29 cellular contexts compared by ENCODE assay signal in genomic region chr14:57848353-57848752, GRCh38. TPM values are rescaled to one million over a fixed set of nuclear protein-coding genes. Genes with fewer than 3 reads are reported as not detected.
"Had no signal": no experiment of that assay in that cellular context is flagged by ENCODE, and none has a peak within 500 bp of the region (broad histone marks: within the 10 kb centered on the region; RNA-seq: fewer than 3 reads in every experiment).

No MANE protein-coding gene starts in this region.

- ATAC-seq: esophagus mucosa; left cardiac atrium; lower lobe of right lung; naive thymus-derived CD4-positive, alpha-beta T cell; sciatic nerve; T-helper 17 cell had no signal

- H3K27me3 ChIP-seq: ascending aorta, brain microvascular endothelial cell, heart left ventricle, upper lobe of left lung had no signal

- H3K36me3 ChIP-seq: ascending aorta, brain microvascular endothelial cell, heart left ventricle, lower lobe of right lung, upper lobe of left lung had no signal

- H3K27ac ChIP-seq: brain microvascular endothelial cell, lower lobe of right lung, upper lobe of left lung had no signal

- H3K4me3 ChIP-seq: ascending aorta, heart left ventricle, lower lobe of right lung, upper lobe of left lung had no signal

- DNase-seq: activated CD4-positive, alpha-beta memory T cell treated with anti-CD3 and anti-CD28 coated beads, Interleukin-2, amount 10 ng/mL, durations not matched to agents 7 days and 5 days; activated CD4-positive, alpha-beta T cell treated with anti-CD3 and anti-CD28 coated beads for 48 hours; activated gamma-delta T cell; activated T-cell treated with anti-CD3 and anti-CD28 coated beads for 4 hours; brain microvascular endothelial cell; caudate nucleus; dermis blood vessel endothelial cell; effector memory CD4-positive, alpha-beta T cell; heart left ventricle; islet precursor cell; left cardiac atrium; lower lobe of right lung; naive thymus-derived CD4-positive, alpha-beta T cell; occipital lobe; posterior cingulate gyrus; stimulated activated CD4-positive, alpha-beta T cell treated with anti-CD3 and anti-CD28 coated beads, Interleukin-2, amount 100 ng/mL, for 48 hours; stimulated activated CD8-positive, alpha-beta memory T cell treated with anti-CD3 and anti-CD28 coated beads, Interleukin-4, amount 100 ng/mL, for 48 hours; stimulated activated naive CD4-positive, alpha-beta T cell; SW 1271; T-helper 17 cell; upper lobe of left lung had no signal

- H3K9me3 ChIP-seq: ascending aorta, heart left ventricle, lower lobe of right lung, upper lobe of left lung had no signal

- H3K4me1 ChIP-seq: lower lobe of right lung, upper lobe of left lung had no signal

RNA-seq across cellular contexts. Expression of gene SLC35F4, which starts 17.5 kb away (rescaled TPM):
- total RNA-seq: activated CD4-positive, alpha-beta memory T cell treated with anti-CD3 and anti-CD28 coated beads, Interleukin-2, amount 10 ng/mL, durations not matched to agents 7 days and 5 days; activated T-helper 1 cell treated with anti-CD3 and anti-CD28 coated beads, Interleukin-12 subunit alpha, Interleukin-12 subunit beta, Interleukin-2, Interleukin-4 antibody, amounts not matched to agents 30 ng/mL and 10 ng/mL and 1 ng/mL, durations not matched to agents 14 hours and 24 hours and 36 hours; ascending aorta; dermis blood vessel endothelial cell; esophagus mucosa; fibroblast of villous mesenchyme; heart left ventricle; left cardiac atrium; lower lobe of right lung; mesenteric fat pad; naive thymus-derived CD4-positive, alpha-beta T cell; sciatic nerve; subcutaneous adipose tissue; T-helper 17 cell; upper lobe of left lung had no signal
- polyA plus RNA-seq: heart left ventricle; naive thymus-derived CD4-positive, alpha-beta T cell; thymus had no signal
